In genomic region chr14:77098470-77099353, GRCh38 we compare ENCODE assay signal across 1 cellular context.
A peak's percentile ranks its signal among the peaks of the same experiment; 100 is the strongest.
TF ChIP-seq lines count a peak whose summit lies in the region.

No MANE protein-coding gene starts in this region.

TF ChIP-seq in HEK293, 187 proteins besides CTCF, POLR2A, EP300 and RAD21 (continued from another document):
- TF ChIP-seq ZFP69B (tag by site-specific recombination; IDR thresholded peaks at IDR 0.05) = peak; percentile 59; the same call in 1 of the 2 replicates
- TF ChIP-seq ZNF37A (tag by site-specific recombination; IDR thresholded peaks at IDR 0.05) = no peak
- TF ChIP-seq OVOL3 (tag by site-specific recombination; IDR thresholded peaks at IDR 0.05) = no peak
- peak; percentile 60; the same call in 1 of the 2 replicates for TF ChIP-seq GLI4 (tag by site-specific recombination; IDR thresholded peaks at IDR 0.05)
- TF ChIP-seq ZNF654 (tag by site-specific recombination; IDR thresholded peaks at IDR 0.05; ENCODE audit: low read depth) = no peak
- 0 out of 2 replicates have a peak, but pooled peaks have one; percentile 6 for TF ChIP-seq ZNF792 (tag by site-specific recombination; IDR thresholded peaks at IDR 0.05)
- TF ChIP-seq GFI1B (tag by site-specific recombination; IDR thresholded peaks at IDR 0.05) = no peak
- TF ChIP-seq ZNF398 (tag by site-specific recombination; IDR thresholded peaks at IDR 0.05) = no peak
- TF ChIP-seq ZFP41 (tag by site-specific recombination; IDR thresholded peaks at IDR 0.05; ENCODE audit: borderline replicate concordance) = no peak
- no peak for TF ChIP-seq ZBTB49 (tag by site-specific recombination; IDR thresholded peaks at IDR 0.05; ENCODE audit: low read depth)
- TF ChIP-seq ZNF16 (tag by site-specific recombination; IDR thresholded peaks at IDR 0.05; ENCODE audit: low read depth) = no peak
- TF ChIP-seq ZBTB6 (tag by site-specific recombination; IDR thresholded peaks at IDR 0.05) = no peak
- no peak for TF ChIP-seq WT1 (tag by site-specific recombination; IDR thresholded peaks at IDR 0.05)
- no peak; the same call in 1 of the 2 replicates for TF ChIP-seq ZNF2 (tag by site-specific recombination; IDR thresholded peaks at IDR 0.05)
- TF ChIP-seq ZNF585B (tag by site-specific recombination; IDR thresholded peaks at IDR 0.05) = no peak
- no peak for TF ChIP-seq BCL6B (tag by site-specific recombination; IDR thresholded peaks at IDR 0.05)
- TF ChIP-seq PRDM4 (tag by site-specific recombination; IDR thresholded peaks at IDR 0.05) = no peak
- no peak for TF ChIP-seq KLF8 (tag by site-specific recombination; IDR thresholded peaks at IDR 0.05)
- no peak for TF ChIP-seq REST (tag by site-specific recombination; IDR thresholded peaks at IDR 0.05)
- TF ChIP-seq ZNF692 (tag by site-specific recombination; IDR thresholded peaks at IDR 0.05) = peak; percentile 58
- 0 out of 2 replicates have a peak, but pooled peaks have one; percentile 52 for TF ChIP-seq ZNF785 (tag by site-specific recombination; IDR thresholded peaks at IDR 0.05)
- no peak for TF ChIP-seq ZNF114 (tag by site-specific recombination; IDR thresholded peaks at IDR 0.05)
- peak; percentile 84; the same call in 1 of the 2 replicates for TF ChIP-seq ZNF600 (tag by site-specific recombination; IDR thresholded peaks at IDR 0.05)
- TF ChIP-seq ZNF140 (tag by site-specific recombination; IDR thresholded peaks at IDR 0.05) = no peak
- 0 out of 2 replicates have a peak, but pooled peaks have one; percentile 34 for TF ChIP-seq EGR2 (tag by site-specific recombination; IDR thresholded peaks at IDR 0.05; ENCODE audit: low read depth)
- no peak for TF ChIP-seq OSR2 (tag by site-specific recombination; IDR thresholded peaks at IDR 0.05)
- no peak for TF ChIP-seq KLF10 (tag by site-specific recombination; IDR thresholded peaks at IDR 0.05)
- no peak for TF ChIP-seq ZNF660 (tag by site-specific recombination; IDR thresholded peaks at IDR 0.05)
- no peak for TF ChIP-seq ZNF558 (tag by site-specific recombination; IDR thresholded peaks at IDR 0.05)
- no peak for TF ChIP-seq PRDM10 (tag by site-specific recombination; IDR thresholded peaks at IDR 0.05)
- TF ChIP-seq ZNF157 (tag by site-specific recombination; IDR thresholded peaks at IDR 0.05) = no peak
- no peak for TF ChIP-seq ZNF426 (tag by site-specific recombination; IDR thresholded peaks at IDR 0.05)
- no peak for TF ChIP-seq MEIS1 (CRISPR knock-in tag; IDR thresholded peaks at IDR 0.05; ENCODE audit: borderline replicate concordance)
- no peak for TF ChIP-seq ZNF677 (tag by site-specific recombination; IDR thresholded peaks at IDR 0.05)
- no peak for TF ChIP-seq HOXC10 (CRISPR knock-in tag; IDR thresholded peaks at IDR 0.05)
- no peak for TF ChIP-seq ZSCAN23 (tag by site-specific recombination; IDR thresholded peaks at IDR 0.05)
- TF ChIP-seq ZNF10 (tag by site-specific recombination; IDR thresholded peaks at IDR 0.05) = peak; percentile 41; the same call in 1 of the 2 replicates
- TF ChIP-seq ZNF791 (tag by site-specific recombination; IDR thresholded peaks at IDR 0.05) = 0 out of 2 replicates have a peak, but pooled peaks have one; percentile 41
